ENCODE assay signal across 8 cellular contexts in the genomic region with DNA sequence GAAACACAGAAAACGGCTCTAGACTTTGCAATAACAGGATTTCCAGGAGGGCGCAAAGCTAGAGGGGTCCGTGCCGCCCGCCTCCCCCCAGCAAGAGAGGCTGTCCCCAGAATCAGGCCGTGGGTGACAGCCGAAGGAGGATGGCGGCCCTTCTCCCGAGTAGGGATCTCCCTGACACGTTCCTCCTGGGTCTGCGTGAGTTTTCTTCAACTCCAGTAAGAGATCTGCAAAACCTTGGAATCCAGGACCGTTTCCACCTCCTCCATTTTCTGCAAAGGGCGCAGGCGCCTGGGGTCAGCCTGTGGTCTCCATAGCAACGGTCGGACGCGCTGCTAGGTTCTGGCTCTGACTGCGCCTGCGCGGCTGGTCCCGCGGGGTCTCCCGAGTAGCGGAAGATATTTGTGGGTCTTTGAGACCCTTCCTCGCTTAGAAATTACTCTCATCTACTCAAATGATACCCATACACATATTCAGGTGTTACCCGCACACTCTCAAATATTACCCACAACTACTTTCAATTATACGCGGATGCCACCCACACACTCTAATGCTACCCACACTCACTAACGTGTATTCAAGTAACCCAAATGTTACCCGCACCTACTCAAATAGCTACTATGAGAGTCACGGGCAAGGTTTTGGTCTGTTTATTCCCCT. TPM values are rescaled to one million over a fixed set of nuclear protein-coding genes. Genes with fewer than 3 reads are reported as not detected.
DNase-seq lines count a peak whose midpoint lies in the region; ATAC-seq and TF ChIP-seq lines count a peak whose summit lies in the region.

No MANE protein-coding gene starts in this region.

- no peaks in the 10 kb centered on the region for H3K36me3 Mint-ChIP-seq in WTC11

- CTCF ChIA-PET in WTC11 (lab: Charles Lee): interaction anchor here (1.1 to 2.1 kb wide), 6 partner anchors 11 to 327 kb away, joined by 4 to 6 read pairs (median 6); no protein-coding TSS in a partner anchor

- POLR2A ChIA-PET in WTC11 (lab: Charles Lee): interaction anchor here (1.1 to 1.4 kb wide), 2 partner anchors 10 to 13 kb away, joined by 4 to 8 read pairs; a partner anchor contains a TSS

- H3K4me1 Mint-ChIP-seq in WTC11: peaks cover 30% of the 10 kb centered on the region

- H3K27ac Mint-ChIP-seq in WTC11: no peak overlapping the region

- peaks cover 56% of the 10 kb centered on the region for H3K27me3 Mint-ChIP-seq in WTC11 (ENCODE audit: low read depth)

- no peak for TF ChIP-seq CTCF in WTC11 (IDR thresholded peaks at IDR 0.05)
- no peak for TF ChIP-seq CTCF in epithelial cell of proximal tubule (conservative IDR thresholded peaks at IDR 0.05; ENCODE audit: low read depth, low read length)

- peak; percentile 80 for DNase-seq in COLO829 (ENCODE audit: low spot score)
- peak; percentile 19 for DNase-seq in LoVo (ENCODE audit: low spot score)
- peak; percentile 87 for DNase-seq in WTC11 (ENCODE audit: low spot score)
- no peak for DNase-seq in epithelial cell of proximal tubule (ENCODE audit: low read depth)
- DNase-seq in middle frontal gyrus (ENCODE audit: extremely low spot score, low spot score): peak; percentile 68
- DNase-seq in superior temporal gyrus (ENCODE audit: extremely low spot score): peak; percentile 87
- no peak for DNase-seq in NOMO-1 treated with dmso at 0.1 percent for 144 hours (lab: John Stamatoyannopoulos, UW; ENCODE audit: unreplicated experiment)

- H3K4me3 ChIP-seq in epithelial cell of proximal tubule (ENCODE audit: low read depth, low read length): peak overlapping the region; percentile 72

- ATAC-seq in WTC11 (peak; percentile 74), HG03565 (IDR thresholded peaks at IDR 0.05; ENCODE audit: unreplicated experiment) (no peak)

- peak overlapping the region; percentile 87 for H3K4me3 Mint-ChIP-seq in WTC11

- H3K9me3 Mint-ChIP-seq in WTC11: no peaks in the 10 kb centered on the region

TF ChIP-seq in WTC11, 78 proteins besides CTCF, POLR2A, EP300 and RAD21:
- TF ChIP-seq, protein P1, sequence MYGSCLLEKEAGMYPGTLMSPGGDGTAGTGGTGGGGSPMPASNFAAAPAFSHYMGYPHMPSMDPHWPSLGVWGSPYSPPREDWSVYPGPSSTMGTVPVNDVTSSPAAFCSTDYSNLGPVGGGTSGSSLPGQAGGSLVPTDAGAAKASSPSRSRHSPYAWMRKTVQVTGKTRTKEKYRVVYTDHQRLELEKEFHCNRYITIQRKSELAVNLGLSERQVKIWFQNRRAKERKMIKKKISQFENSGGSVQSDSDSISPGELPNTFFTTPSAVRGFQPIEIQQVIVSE (CRISPR knock-in tag; IDR thresholded peaks at IDR 0.05; ENCODE audit: borderline replicate concordance): no peak
- no peak for TF ChIP-seq SOX15 (CRISPR knock-in tag; IDR thresholded peaks at IDR 0.05)
- TF ChIP-seq NFE2L1 (CRISPR knock-in tag; IDR thresholded peaks at IDR 0.05): no peak
- TF ChIP-seq, protein P2, sequence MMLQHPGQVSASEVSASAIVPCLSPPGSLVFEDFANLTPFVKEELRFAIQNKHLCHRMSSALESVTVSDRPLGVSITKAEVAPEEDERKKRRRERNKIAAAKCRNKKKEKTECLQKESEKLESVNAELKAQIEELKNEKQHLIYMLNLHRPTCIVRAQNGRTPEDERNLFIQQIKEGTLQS (CRISPR knock-in tag; conservative IDR thresholded peaks at IDR 0.05): no peak
- TF ChIP-seq TP53 (CRISPR knock-in tag; IDR thresholded peaks at IDR 0.05): no peak
- TF ChIP-seq, protein P3, sequence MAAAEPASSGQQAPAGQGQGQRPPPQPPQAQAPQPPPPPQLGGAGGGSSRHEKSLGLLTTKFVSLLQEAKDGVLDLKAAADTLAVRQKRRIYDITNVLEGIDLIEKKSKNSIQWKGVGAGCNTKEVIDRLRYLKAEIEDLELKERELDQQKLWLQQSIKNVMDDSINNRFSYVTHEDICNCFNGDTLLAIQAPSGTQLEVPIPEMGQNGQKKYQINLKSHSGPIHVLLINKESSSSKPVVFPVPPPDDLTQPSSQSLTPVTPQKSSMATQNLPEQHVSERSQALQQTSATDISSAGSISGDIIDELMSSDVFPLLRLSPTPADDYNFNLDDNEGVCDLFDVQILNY (CRISPR knock-in tag; IDR thresholded peaks at IDR 0.05): no peak
- TF ChIP-seq, protein P4, sequence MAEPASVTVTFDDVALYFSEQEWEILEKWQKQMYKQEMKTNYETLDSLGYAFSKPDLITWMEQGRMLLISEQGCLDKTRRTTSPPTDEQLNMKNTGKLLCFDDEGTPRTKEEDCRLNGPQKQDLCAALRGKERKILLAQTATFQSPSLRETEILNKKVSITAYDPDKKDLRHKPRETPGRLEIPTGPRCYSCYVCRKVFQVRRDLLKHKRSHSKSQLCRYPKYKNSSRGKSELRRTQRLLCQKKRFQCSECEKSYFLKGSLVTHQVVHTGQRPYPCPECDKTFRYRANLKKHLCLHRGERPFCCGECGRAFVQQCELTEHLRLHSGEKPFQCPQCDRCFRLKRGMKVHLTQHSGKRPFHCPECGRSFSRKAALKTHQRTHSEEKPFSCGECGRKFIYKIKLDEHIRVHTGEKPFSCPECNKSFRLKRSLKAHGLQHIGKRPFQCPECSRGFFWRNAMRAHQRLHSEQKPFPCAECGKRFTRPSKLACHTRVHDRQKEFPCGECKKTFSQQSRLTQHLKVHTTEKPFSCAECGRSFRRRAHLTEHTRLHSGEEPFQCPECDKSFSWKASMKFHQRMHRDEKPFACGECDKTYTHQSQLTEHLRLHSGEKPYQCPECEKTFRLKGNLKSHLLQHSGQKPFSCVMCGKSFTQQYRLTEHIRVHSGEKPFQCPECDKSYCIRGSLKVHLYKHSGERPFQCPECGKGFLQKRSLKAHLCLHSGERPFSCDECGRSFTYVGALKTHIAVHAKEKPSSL (CRISPR knock-in tag; conservative IDR thresholded peaks at IDR 0.05): no peak
- TF ChIP-seq, protein P5, sequence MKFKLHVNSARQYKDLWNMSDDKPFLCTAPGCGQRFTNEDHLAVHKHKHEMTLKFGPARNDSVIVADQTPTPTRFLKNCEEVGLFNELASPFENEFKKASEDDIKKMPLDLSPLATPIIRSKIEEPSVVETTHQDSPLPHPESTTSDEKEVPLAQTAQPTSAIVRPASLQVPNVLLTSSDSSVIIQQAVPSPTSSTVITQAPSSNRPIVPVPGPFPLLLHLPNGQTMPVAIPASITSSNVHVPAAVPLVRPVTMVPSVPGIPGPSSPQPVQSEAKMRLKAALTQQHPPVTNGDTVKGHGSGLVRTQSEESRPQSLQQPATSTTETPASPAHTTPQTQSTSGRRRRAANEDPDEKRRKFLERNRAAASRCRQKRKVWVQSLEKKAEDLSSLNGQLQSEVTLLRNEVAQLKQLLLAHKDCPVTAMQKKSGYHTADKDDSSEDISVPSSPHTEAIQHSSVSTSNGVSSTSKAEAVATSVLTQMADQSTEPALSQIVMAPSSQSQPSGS (CRISPR knock-in tag; IDR thresholded peaks at IDR 0.05; ENCODE audit: borderline replicate concordance, low read depth): no peak

RNA-seq across cellular contexts. Expression of a gene that starts 2.1 kb away (rescaled TPM):
- total RNA-seq in WTC11 (2021) (1.2 to 2.0 TPM (median 2.0 TPM) in 3 replicates), epithelial cell of proximal tubule (0.14 TPM in 1 of 2 replicates, not detected in the other)

RNA-seq across cellular contexts. Expression of a gene that starts 13.3 kb away (rescaled TPM):
- 25.2 to 27.2 TPM (median 25.7 TPM) in 3 replicates for total RNA-seq in WTC11 (2021)
- total RNA-seq in epithelial cell of proximal tubule: 14.0 and 14.1 TPM in 2 replicates

RNA-seq across cellular contexts. Expression of a gene that starts 44.7 kb away (rescaled TPM):
- 24.8 to 30.5 TPM (median 25.4 TPM) in 3 replicates for total RNA-seq in WTC11 (2021)
- 4.3 and 7.4 TPM in 2 replicates for total RNA-seq in epithelial cell of proximal tubule

Comparison
In these comparisons a context has a peak if more than half of its experiments do, and no peak if none do; other contexts are left out.
1. DNase-seq: peak in COLO829 (single experiment), LoVo (single experiment), WTC11 (single experiment), middle frontal gyrus (single experiment) and superior temporal gyrus (single experiment); none in epithelial cell of proximal tubule (single experiment) and NOMO-1 treated with dmso at 0.1 percent for 144 hours (single experiment).